In genomic region chr1:19029191-19030085, GRCh38 we compare ENCODE assay signal across 18 cellular contexts.
DNase-seq lines count a peak whose midpoint lies in the region; ATAC-seq, FAIRE-seq and TF ChIP-seq lines count a peak whose summit lies in the region.
"Had no signal": no experiment of that assay in that cellular context is flagged by ENCODE, and none has a peak within 500 bp of the region (broad histone marks: within the 10 kb centered on the region; RNA-seq: fewer than 3 reads in every experiment).

No MANE protein-coding gene starts in this region.

- no peaks in the 10 kb centered on the region for H3K36me3 Mint-ChIP-seq in CD8-positive, alpha-beta T cell
- H3K36me3 Mint-ChIP-seq in activated CD8-positive, alpha-beta T cell treated with anti-CD3 and anti-CD28 coated beads for 36 hours (ENCODE audit: low read depth): no peaks in the 10 kb centered on the region

- intact Hi-C loops in GM12878 (cut with micrococcal nuclease; ENCODE audit: unreplicated experiment): no loop called here
- intact Hi-C loops in CD8-positive, alpha-beta T cell (cut with DNase I, micrococcal nuclease): no loop called here
- intact Hi-C loops in activated CD8-positive, alpha-beta T cell treated with anti-CD3 and anti-CD28 coated beads for 36 hours (cut with micrococcal nuclease): no loop called here

- H3K27me3 Mint-ChIP-seq in CD8-positive, alpha-beta T cell (ENCODE audit: low read depth): peaks cover 14% of the 10 kb centered on the region
- peaks cover 11% of the 10 kb centered on the region for H3K27me3 Mint-ChIP-seq in activated CD8-positive, alpha-beta T cell treated with anti-CD3 and anti-CD28 coated beads for 36 hours

- H4K20me1 ChIP-seq in GM12878 (ENCODE audit: control insufficient read depth, insufficient read depth): no peaks in the 10 kb centered on the region
- H4K20me1 ChIP-seq: BLaER1 treated with 17β-estradiol and CSF1 and Interleukin-3, amounts not matched to agents 10 nM and 100 nM had no signal

- in situ Hi-C loops in GM12878 (cut with MboI): no loop called here

- peaks cover 3% of the 10 kb centered on the region for H3K4me1 Mint-ChIP-seq in CD8-positive, alpha-beta T cell (ENCODE audit: low read depth)
- H3K4me1 Mint-ChIP-seq in activated CD8-positive, alpha-beta T cell treated with anti-CD3 and anti-CD28 coated beads for 36 hours (ENCODE audit: low read depth): peaks cover 3% of the 10 kb centered on the region
- H3K4me1 Mint-ChIP-seq: activated B cell treated with CpG ODN at 0.5 μM for 24 hours had no signal

- DNase-seq in AML-193 (lab: John Stamatoyannopoulos, UW) (peak; percentile 1), GM12878 (ENCODE audit: low read depth, low spot score) (no peak), LoVo (ENCODE audit: low spot score) (no peak)
- DNase-seq in CD8-positive, alpha-beta T cell: no peak
- no peak for DNase-seq in activated CD8-positive, alpha-beta T cell treated with anti-CD3 and anti-CD28 coated beads for 36 hours
- DNase-seq: activated B cell treated with CpG ODN at 0.5 μM for 24 hours; amygdala; gastrocnemius medialis; H9; NCI-H1105 treated with DMSO at 0.1 percent for 48 hours; NCI-H774; retina; stimulated activated naive CD8-positive, alpha-beta T cell treated with anti-CD3 and anti-CD28 coated beads, Interleukin-15, Interleukin-2, amounts not matched to agents 100 U/mL and 50 U/mL, for 24 hours had no signal

- peak; percentile 59 for ATAC-seq in GM12878
- no peak for ATAC-seq in CD8-positive, alpha-beta T cell
- no peak for ATAC-seq in HG02763 (IDR thresholded peaks at IDR 0.05; ENCODE audit: unreplicated experiment)
- ATAC-seq in activated CD8-positive, alpha-beta T cell treated with anti-CD3 and anti-CD28 coated beads for 36 hours: no peak
- ATAC-seq: gastrocnemius medialis; stimulated activated naive CD8-positive, alpha-beta T cell treated with anti-CD3 and anti-CD28 coated beads, Interleukin-15, Interleukin-2, amounts not matched to agents 100 U/mL and 50 U/mL, for 24 hours had no signal

- RAD21 ChIA-PET in GM12878 (lab: Charles Lee; ENCODE audit: unreplicated experiment): no interaction called here

- WGBS in GM12878 (ENCODE audit: insufficient coverage, insufficient replicate concordance, low lambda C conversion rate, missing lambda C conversion rate): 19% methylated on average over 20 of the region's 21 CpGs
- WGBS in liver: 51% methylated on average over 21 of the region's 21 CpGs

- TF ChIP-seq CTCF in HEK293 (tag by site-specific recombination; IDR thresholded peaks at IDR 0.05) (no peak), GM12878 (IDR thresholded peaks at IDR 0.05 in 2 of 3, conservative IDR thresholded peaks at IDR 0.05 in 1 of 3; ENCODE audit: control insufficient read depth in 2 of 3, extremely low read depth in 1 of 3, insufficient read depth in 1 of 3, low read depth in 3 of 3, low read length in 3 of 3) (no peak), liver (IDR thresholded peaks at IDR 0.05; ENCODE audit: low read depth, low read length, missing input control) (peak; percentile 10)
- no peak for TF ChIP-seq CTCF in CD8-positive, alpha-beta T cell (IDR thresholded peaks at IDR 0.05)
- no peak for TF ChIP-seq CTCF in activated CD8-positive, alpha-beta T cell treated with anti-CD3 and anti-CD28 coated beads for 36 hours (IDR thresholded peaks at IDR 0.05)

- H3K4me3 Mint-ChIP-seq in CD8-positive, alpha-beta T cell: no peak overlapping the region
- H3K4me3 Mint-ChIP-seq in activated CD8-positive, alpha-beta T cell treated with anti-CD3 and anti-CD28 coated beads for 36 hours: no peak overlapping the region
- H3K4me3 Mint-ChIP-seq: activated B cell treated with CpG ODN at 0.5 μM for 24 hours, H9 had no signal

- H3K4me3 ChIP-seq in HEK293 (ENCODE audit: low read depth, low read length) (no peak overlapping the region), GM12878 (no peak overlapping the region), liver (ENCODE audit: low read depth in 1 of 3, low read length in 3 of 3) (no peak overlapping the region)
- no peak overlapping the region for H3K4me3 ChIP-seq in CD8-positive, alpha-beta T cell (ENCODE audit: low read depth, low read length)
- H3K4me3 ChIP-seq: BLaER1 treated with 17β-estradiol and CSF1 and Interleukin-3, amounts not matched to agents 10 nM and 100 nM; gastrocnemius medialis; SJSA1 had no signal

- no peak overlapping the region for H3K4me2 ChIP-seq in GM12878 (ENCODE audit: control insufficient read depth, insufficient read depth)

- SMC1A ChIA-PET in GM12878 (lab: Charles Lee; ENCODE audit: uncharacterized antibody, unreplicated experiment): no interaction called here

- no peaks in the 10 kb centered on the region for H3K79me2 ChIP-seq in GM12878 (ENCODE audit: control insufficient read depth, insufficient read depth, low read length)

- no peak for TF ChIP-seq RAD21 in GM12878 (IDR thresholded peaks at IDR 0.05; ENCODE audit: insufficient read depth, low read depth, low read length)
- peak in 1 of 2 donors; percentile 54 for TF ChIP-seq RAD21 in liver (IDR thresholded peaks at IDR 0.05)

- no peaks in the 10 kb centered on the region for H3K36me3 ChIP-seq in HEK293 (ENCODE audit: control insufficient read depth in 2 of 2, insufficient read depth in 1 of 2, low read length in 2 of 2)
- H3K36me3 ChIP-seq in GM12878 (ENCODE audit: control insufficient read depth in 2 of 2, insufficient read depth in 2 of 2, low read length in 1 of 2): no peaks in the 10 kb centered on the region
- H3K36me3 ChIP-seq in liver (ENCODE audit: control insufficient read depth in 4 of 4, insufficient read depth in 3 of 4, low read depth in 1 of 4, low read length in 3 of 4): no peaks in the 10 kb centered on the region
- H3K36me3 ChIP-seq in CD8-positive, alpha-beta T cell (ENCODE audit: insufficient read depth, low read length): no peaks in the 10 kb centered on the region
- H3K36me3 ChIP-seq: BLaER1 treated with 17β-estradiol and CSF1 and Interleukin-3, amounts not matched to agents 10 nM and 100 nM; gastrocnemius medialis; SJSA1 had no signal

- no peak for TF ChIP-seq EP300 in GM12878 (IDR thresholded peaks at IDR 0.05; ENCODE audit: borderline replicate concordance in 1 of 2, control insufficient read depth in 1 of 2, low read depth in 2 of 2, low read length in 2 of 2)

- H3K9ac ChIP-seq in GM12878 (ENCODE audit: control insufficient read depth, insufficient read depth, low read length) (no peak overlapping the region), liver (ENCODE audit: low read depth in 1 of 2, low read length in 2 of 2) (no peak overlapping the region)
- H3K9ac ChIP-seq: BLaER1 treated with 17β-estradiol and CSF1 and Interleukin-3, amounts not matched to agents 10 nM and 100 nM had no signal

- BruUV-seq in GM12878 (replicated peaks; lab: Mats Ljungman, UMichigan): no TSS peak

- H3K27me3 ChIP-seq in GM12878 (replicated peaks in 1 of 2; ENCODE audit: control insufficient read depth in 2 of 2, insufficient read depth in 2 of 2, low read length in 1 of 2): peaks cover 2 to 3% of the 10 kb centered on the region in 2 experiments; a peak in 3 of 4 replicates
- H3K27me3 ChIP-seq in liver (ENCODE audit: control insufficient read depth in 4 of 4, insufficient read depth in 4 of 4, low read length in 3 of 4): no peaks in the 10 kb centered on the region
- no peaks in the 10 kb centered on the region for H3K27me3 ChIP-seq in CD8-positive, alpha-beta T cell (ENCODE audit: insufficient read depth, low read length)
- H3K27me3 ChIP-seq: BLaER1 treated with 17β-estradiol and CSF1 and Interleukin-3, amounts not matched to agents 10 nM and 100 nM; SJSA1 had no signal

- H3K27ac Mint-ChIP-seq in CD8-positive, alpha-beta T cell: no peak overlapping the region
- H3K27ac Mint-ChIP-seq in activated CD8-positive, alpha-beta T cell treated with anti-CD3 and anti-CD28 coated beads for 36 hours: no peak overlapping the region
- H3K27ac Mint-ChIP-seq: activated B cell treated with CpG ODN at 0.5 μM for 24 hours had no signal

- H2AFZ ChIP-seq in GM12878 (ENCODE audit: control insufficient read depth, low read depth, low read length): no peak overlapping the region

- CTCF ChIA-PET in HEK293 (lab: Yijun Ruan, JAX): no interaction called here
- CTCF ChIA-PET in GM12878 (lab: Yijun Ruan, JAX): no interaction called here
- CTCF ChIA-PET in CD8-positive, alpha-beta T cell (lab: Charles Lee): no interaction called here
- CTCF ChIA-PET in activated CD8-positive, alpha-beta T cell treated with anti-CD3 and anti-CD28 coated beads for 36 hours (lab: Charles Lee): no interaction called here

- H3K9me3 ChIP-seq in HEK293 (ENCODE audit: control insufficient read depth, insufficient read depth, low read depth, low read length) (no peaks in the 10 kb centered on the region), GM12878 (replicated peaks; ENCODE audit: control insufficient read depth, insufficient read depth, low read length) (no peaks in the 10 kb centered on the region), liver (ENCODE audit: control insufficient read depth in 4 of 4, low read length in 3 of 4) (no peaks in the 10 kb centered on the region)
- no peaks in the 10 kb centered on the region for H3K9me3 ChIP-seq in CD8-positive, alpha-beta T cell (ENCODE audit: low read length)
- H3K9me3 ChIP-seq: gastrocnemius medialis, SJSA1 had no signal

- peaks cover 2% of the 10 kb centered on the region for H3K9me3 Mint-ChIP-seq in CD8-positive, alpha-beta T cell
- H3K9me3 Mint-ChIP-seq in activated CD8-positive, alpha-beta T cell treated with anti-CD3 and anti-CD28 coated beads for 36 hours: no peaks in the 10 kb centered on the region

- H3K27ac ChIP-seq in HEK293 (ENCODE audit: extremely low read depth, low read depth, low read length) (no peak overlapping the region), GM12878 (ENCODE audit: control insufficient read depth, insufficient read depth) (no peak overlapping the region), liver (ENCODE audit: low read depth in 1 of 2, low read length in 2 of 2) (peak overlapping the region in 1 of 2 donors; percentile 23)
- H3K27ac ChIP-seq in CD8-positive, alpha-beta T cell (ENCODE audit: low read depth, low read length): no peak overlapping the region
- H3K27ac ChIP-seq: BLaER1 treated with 17β-estradiol and CSF1 and Interleukin-3, amounts not matched to agents 10 nM and 100 nM; gastrocnemius medialis; SJSA1 had no signal

- POLR2A ChIA-PET in HEK293 (lab: Yijun Ruan, JAX) (no interaction called here), GM12878 (lab: Charles Lee) (no interaction called here)
- POLR2A ChIA-PET in CD8-positive, alpha-beta T cell (lab: Charles Lee): no interaction called here
- POLR2A ChIA-PET in activated CD8-positive, alpha-beta T cell treated with anti-CD3 and anti-CD28 coated beads for 36 hours (lab: Charles Lee): no interaction called here

- H3K4me1 ChIP-seq in HEK293 (ENCODE audit: control insufficient read depth, insufficient read depth, low read length): no peaks in the 10 kb centered on the region
- H3K4me1 ChIP-seq in GM12878 (ENCODE audit: control insufficient read depth, insufficient read depth, low read length): no peaks in the 10 kb centered on the region
- peaks cover 3 to 15% (median 9%) of the 10 kb centered on the region in 4 donors for H3K4me1 ChIP-seq in liver (ENCODE audit: control insufficient read depth in 4 of 4, insufficient read depth in 4 of 4, low read length in 3 of 4)
- H3K4me1 ChIP-seq in CD8-positive, alpha-beta T cell (ENCODE audit: insufficient read depth, low read length): no peaks in the 10 kb centered on the region
- H3K4me1 ChIP-seq: gastrocnemius medialis had no signal

- FAIRE-seq in GM12878 (lab: Jason Lieb, UNC): no peak

- no peak for TF ChIP-seq POLR2A in GM12878 (IDR thresholded peaks at IDR 0.05; ENCODE audit: low read depth, low read length)

Comparison
In these comparisons a context has a peak if more than half of its experiments do, and no peak if none do; other contexts are left out.
1. DNase-seq: peak in AML-193 (2 of 2); none in GM12878 (single experiment), CD8-positive, alpha-beta T cell (0 of 7), activated CD8-positive, alpha-beta T cell treated with anti-CD3 and anti-CD28 coated beads for 36 hours (single experiment) and LoVo (single experiment).